ENCODE assay signal across 18 cellular contexts in genomic region chr10:25050402-25050801, GRCh38. TPM values are rescaled to one million over a fixed set of nuclear protein-coding genes. Genes with fewer than 3 reads are reported as not detected.
DNase-seq lines count a peak whose midpoint lies in the region; ATAC-seq and TF ChIP-seq lines count a peak whose summit lies in the region.
"Had no signal": no experiment of that assay in that cellular context is flagged by ENCODE, and none has a peak within 500 bp of the region (broad histone marks: within the 10 kb centered on the region; RNA-seq: fewer than 3 reads in every experiment).

No MANE protein-coding gene starts in this region.

- H3K4me3 ChIP-seq in brain microvascular endothelial cell (ENCODE audit: low read depth, low read length) (no peak overlapping the region), fibroblast of mammary gland (ENCODE audit: control insufficient read depth, low read depth, low read length) (no peak overlapping the region)
- H3K4me3 ChIP-seq: A549; BLaER1 treated with 17β-estradiol and CSF1 and Interleukin-3, amounts not matched to agents 10 nM and 100 nM had no signal

- no peak for ATAC-seq in GM18511 (IDR thresholded peaks at IDR 0.05; ENCODE audit: unreplicated experiment)
- ATAC-seq in left lobe of liver: no peak
- ATAC-seq: A549; CD8-positive, alpha-beta T cell had no signal

- DNase-seq in amniotic epithelial cell (ENCODE audit: low read depth) (peak; percentile 11), brain microvascular endothelial cell (peak; percentile 24), fibroblast of mammary gland (ENCODE audit: low read depth) (peak; percentile 11), left lobe of liver (ENCODE audit: low spot score) (no peak)
- DNase-seq: AML-193; Caco-2; Calu3; CD4-positive, alpha-beta T cell; CD8-positive, alpha-beta T cell; DMS79 treated with DMSO at 0.1 percent for 48 hours; GF-D8 had no signal

- H3K36me3 ChIP-seq in brain microvascular endothelial cell (replicated peaks): no peaks in the 10 kb centered on the region
- H3K36me3 ChIP-seq: BLaER1 treated with 17β-estradiol and CSF1 and Interleukin-3, amounts not matched to agents 10 nM and 100 nM had no signal

- in situ Hi-C loops in brain microvascular endothelial cell (cut with HindIII; ENCODE audit: low pct_ligation_motif_present, low sequenced_read_pairs): no loop called here

- H3K27ac ChIP-seq in brain microvascular endothelial cell: no peak overlapping the region
- H3K27ac ChIP-seq: 22Rv1; A549; BLaER1 treated with 17β-estradiol and CSF1 and Interleukin-3, amounts not matched to agents 10 nM and 100 nM; C4-2B had no signal

- TF ChIP-seq CTCF in brain microvascular endothelial cell (IDR thresholded peaks at IDR 0.05; ENCODE audit: low read depth, low read length, missing control alignments): no peak
- TF ChIP-seq CTCF in fibroblast of mammary gland (conservative IDR thresholded peaks at IDR 0.05; ENCODE audit: control insufficient read depth, insufficient read depth, low read depth, low read length): no peak

- no peaks in the 10 kb centered on the region for H3K27me3 ChIP-seq in brain microvascular endothelial cell (replicated peaks)
- H3K27me3 ChIP-seq: BLaER1 treated with 17β-estradiol and CSF1 and Interleukin-3, amounts not matched to agents 10 nM and 100 nM had no signal

RNA-seq across cellular contexts. Expression of gene THNSL1, which starts 34.0 kb away (rescaled TPM):
- 9.2 TPM for total RNA-seq in left lobe of liver

RNA-seq across cellular contexts. Expression of gene ENKUR, which starts 34.4 kb away (rescaled TPM):
- total RNA-seq in left lobe of liver: 0.48 TPM
- total RNA-seq: A172; B cell; CD4-positive, alpha-beta T cell; CD8-positive, alpha-beta T cell had no signal
